ENCODE assay signal across 26 cellular contexts in genomic region chr10:96797485-96797884, GRCh38.
"Had no signal": no experiment of that assay in that cellular context is flagged by ENCODE, and none has a peak within 500 bp of the region (broad histone marks: within the 10 kb centered on the region; RNA-seq: fewer than 3 reads in every experiment).

No MANE protein-coding gene starts in this region.

- H3K27ac ChIP-seq: coronary artery, dorsolateral prefrontal cortex, esophagus squamous epithelium, gastrocnemius medialis, heart right ventricle, left ventricle myocardium inferior, lower lobe of right lung had no signal

- H3K9me3 ChIP-seq: esophagus squamous epithelium, gastrocnemius medialis, heart right ventricle, left ventricle myocardium inferior, lower lobe of right lung had no signal

- H3K4me3 ChIP-seq: coronary artery, dorsolateral prefrontal cortex, esophagus squamous epithelium, gastrocnemius medialis, heart right ventricle, left ventricle myocardium inferior, lower lobe of right lung had no signal

- H3K27me3 ChIP-seq: gastrocnemius medialis had no signal

- H3K36me3 ChIP-seq: esophagus squamous epithelium, gastrocnemius medialis, heart right ventricle, left ventricle myocardium inferior, lower lobe of right lung had no signal

- FAIRE-seq: colon, endothelial cell of umbilical vein, kidney had no signal

- DNase-seq: dermis blood vessel endothelial cell; dorsolateral prefrontal cortex; effector CD4-positive, alpha-beta T cell; effector memory CD4-positive, alpha-beta T cell; esophagus squamous epithelium; foreskin fibroblast; foreskin melanocyte; gastrocnemius medialis; glutamatergic neuron; head of caudate nucleus; heart right ventricle; hypothalamus; immature natural killer cell; islet precursor cell; kidney; kidney glomerular epithelial cell; left colon; left ventricle myocardium inferior; lower lobe of right lung; mesendoderm; midbrain; naive B cell had no signal

- ATAC-seq: gastrocnemius medialis, heart right ventricle, left colon, left lobe of liver, lower lobe of right lung had no signal

- H3K4me1 ChIP-seq: esophagus squamous epithelium, gastrocnemius medialis, heart right ventricle, left ventricle myocardium inferior, lower lobe of right lung had no signal
